In the genomic region with DNA sequence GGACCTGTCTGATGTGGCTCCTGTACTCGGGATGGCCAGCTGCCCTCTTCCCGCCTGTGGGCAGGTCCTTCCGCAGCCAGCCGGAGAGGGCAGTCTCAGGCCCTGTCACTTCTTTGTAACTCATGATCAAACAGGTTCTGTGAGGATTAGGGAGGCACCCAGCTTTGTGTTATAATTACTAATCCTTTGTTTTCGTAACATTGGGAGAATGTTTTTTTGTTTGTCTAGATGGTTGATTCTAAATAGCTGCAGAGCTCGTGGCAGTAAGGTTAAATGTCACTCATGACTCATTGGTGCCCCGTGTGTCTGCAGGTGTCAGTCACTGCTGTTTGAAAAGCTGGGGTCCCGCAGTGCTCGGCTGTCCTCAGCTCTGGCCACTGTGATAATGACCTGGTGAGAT, we compare ENCODE assay signal across 20 cellular contexts.
DNase-seq lines count a peak whose midpoint lies in the region; TF ChIP-seq lines count a peak whose summit lies in the region.
"Had no signal": no experiment of that assay in that cellular context is flagged by ENCODE, and none has a peak within 500 bp of the region (broad histone marks: within the 10 kb centered on the region; RNA-seq: fewer than 3 reads in every experiment).

No MANE protein-coding gene starts in this region.

- H3K36me3 ChIP-seq in testis (ENCODE audit: low read depth, missing control alignments) = no peaks in the 10 kb centered on the region
- H3K36me3 ChIP-seq: gastrocnemius medialis, MG63, tibial artery had no signal

- H3K9me3 Mint-ChIP-seq in type B pancreatic cell = peaks cover 27% of the 10 kb centered on the region

- TF ChIP-seq CTCF in type B pancreatic cell (conservative IDR thresholded peaks at IDR 0.05) (no peak), GM13976 (IDR thresholded peaks at IDR 0.05; ENCODE audit: borderline replicate concordance, control extremely low read depth, extremely low read depth, insufficient read depth, missing control alignments) (no peak), testis (IDR thresholded peaks at IDR 0.05) (no peak)

- DNase-seq in NCI-H2227 (lab: John Stamatoyannopoulos, UW; ENCODE audit: unreplicated experiment) (peak; percentile 49), NCI-H2227 treated with DMSO at 0.1 percent for 48 hours (lab: John Stamatoyannopoulos, UW) (no peak), SW480 (ENCODE audit: low spot score) (peak; percentile 98), left kidney (ENCODE audit: low read depth, low spot score) (peak; percentile 39), type B pancreatic cell (ENCODE audit: extremely low spot score, unreplicated experiment) (no peak), GM13976 (ENCODE audit: low spot score) (no peak), testis (no peak), T1000 (lab: John Stamatoyannopoulos, UW) (no peak)
- DNase-seq: activated CD4-positive, alpha-beta T cell treated with anti-CD3 and anti-CD28 coated beads, Interleukin-2, amount 10 ng/mL, durations not matched to agents 7 days and 5 days; activated CD8-positive, alpha-beta memory T cell treated with anti-CD3 and anti-CD28 coated beads, Interleukin-2, amount 50 U/mL, for 48 hours; gastrocnemius medialis; MG63; NCI-H2029; NCI-H524; posterior cingulate gyrus; stimulated activated naive B cell treated with anti-CD40 and anti-IgM and Interleukin-4, amounts not matched to agents 10 μg/mL and 1 μg/mL and 100 μg/mL, for 72 hours; tibial artery had no signal

- no peak overlapping the region for H3K4me3 ChIP-seq in testis
- H3K4me3 ChIP-seq: BLaER1 treated with 17β-estradiol and CSF1 and Interleukin-3, amounts not matched to agents 10 nM and 100 nM; gastrocnemius medialis; MG63; tibial artery had no signal

- in situ Hi-C loops in GM13976 (cut with MboI; ENCODE audit: low sequenced_read_pairs, unreplicated experiment) = no loop called here

- no peaks in the 10 kb centered on the region for H3K27me3 Mint-ChIP-seq in type B pancreatic cell
- H3K27me3 Mint-ChIP-seq: activated CD4-positive, alpha-beta T cell treated with anti-CD3 and anti-CD28 coated beads, Interleukin-2, amount 10 ng/mL, durations not matched to agents 7 days and 5 days; stimulated activated naive B cell treated with anti-CD40 and anti-IgM and Interleukin-4, amounts not matched to agents 10 μg/mL and 1 μg/mL and 100 μg/mL, for 72 hours had no signal

- peak overlapping the region; percentile 66 for H3K27ac Mint-ChIP-seq in type B pancreatic cell
- H3K27ac Mint-ChIP-seq: activated CD4-positive, alpha-beta T cell treated with anti-CD3 and anti-CD28 coated beads, Interleukin-2, amount 10 ng/mL, durations not matched to agents 7 days and 5 days; stimulated activated naive B cell treated with anti-CD40 and anti-IgM and Interleukin-4, amounts not matched to agents 10 μg/mL and 1 μg/mL and 100 μg/mL, for 72 hours had no signal

- no peaks in the 10 kb centered on the region for H3K9me3 ChIP-seq in testis
- H3K9me3 ChIP-seq: gastrocnemius medialis had no signal

- H3K27me3 ChIP-seq in testis = no peaks in the 10 kb centered on the region
- H3K27me3 ChIP-seq: BLaER1 treated with 17β-estradiol and CSF1 and Interleukin-3, amounts not matched to agents 10 nM and 100 nM; gastrocnemius medialis; MG63; tibial artery had no signal

- peaks cover 11% of the 10 kb centered on the region for H3K36me3 Mint-ChIP-seq in type B pancreatic cell

- no peak for TF ChIP-seq POLR2A in testis (IDR thresholded peaks at IDR 0.05)

- 87 to 93% methylated on average over 9 of the region's 9 CpGs for WGBS in testis, 2 donors

- peaks cover 45% of the 10 kb centered on the region for H3K4me1 Mint-ChIP-seq in type B pancreatic cell (ENCODE audit: unreplicated experiment)

- H3K27ac ChIP-seq in testis = no peak overlapping the region
- H3K27ac ChIP-seq: 22Rv1; BLaER1 treated with 17β-estradiol and CSF1 and Interleukin-3, amounts not matched to agents 10 nM and 100 nM; epithelial cell of prostate; gastrocnemius medialis; tibial artery had no signal

- intact Hi-C loops in testis (cut with DNase I; ENCODE audit: low total_unique reads) = no loop called here

- peak overlapping the region; percentile 2 for H3K4me3 Mint-ChIP-seq in type B pancreatic cell
- H3K4me3 Mint-ChIP-seq: activated CD4-positive, alpha-beta T cell treated with anti-CD3 and anti-CD28 coated beads, Interleukin-2, amount 10 ng/mL, durations not matched to agents 7 days and 5 days; stimulated activated naive B cell treated with anti-CD40 and anti-IgM and Interleukin-4, amounts not matched to agents 10 μg/mL and 1 μg/mL and 100 μg/mL, for 72 hours had no signal

- H3K4me1 ChIP-seq in testis = no peaks in the 10 kb centered on the region
- H3K4me1 ChIP-seq: tibial artery had no signal

Comparison
In these comparisons a context has a peak if more than half of its experiments do, and no peak if none do; other contexts are left out.
1. DNase-seq: peak in NCI-H2227 (single experiment), SW480 (single experiment) and left kidney (single experiment); none in NCI-H2227 treated with DMSO at 0.1 percent for 48 hours (single experiment), type B pancreatic cell (single experiment), GM13976 (single experiment), testis (single experiment) and T1000 (single experiment).